17 cellular contexts compared by ENCODE assay signal in genomic region chr2:69034845-69035244, GRCh38. TPM values are rescaled to one million over a fixed set of nuclear protein-coding genes. Genes with fewer than 3 reads are reported as not detected.
"Had no signal": no experiment of that assay in that cellular context is flagged by ENCODE, and none has a peak within 500 bp of the region (broad histone marks: within the 10 kb centered on the region; RNA-seq: fewer than 3 reads in every experiment).

No MANE protein-coding gene starts in this region.

- H3K36me3 Mint-ChIP-seq: immature natural killer cell; naive thymus-derived CD4-positive, alpha-beta T cell had no signal

- H3K4me1 Mint-ChIP-seq: immature natural killer cell; naive thymus-derived CD4-positive, alpha-beta T cell had no signal

- H3K4me3 Mint-ChIP-seq: immature natural killer cell; naive thymus-derived CD4-positive, alpha-beta T cell; nephron progenitor cell had no signal

- H3K4me3 ChIP-seq: dorsolateral prefrontal cortex, esophagus squamous epithelium, lung, stomach, thoracic aorta had no signal

- H3K27ac Mint-ChIP-seq: immature natural killer cell; naive thymus-derived CD4-positive, alpha-beta T cell; nephron progenitor cell had no signal

- ATAC-seq: naive thymus-derived CD4-positive, alpha-beta T cell had no signal

- H3K9me3 Mint-ChIP-seq: immature natural killer cell; naive thymus-derived CD4-positive, alpha-beta T cell; nephron progenitor cell had no signal

- DNase-seq: cortex of kidney; dorsolateral prefrontal cortex; effector CD8-positive, alpha-beta T cell; esophagus squamous epithelium; foreskin fibroblast; immature natural killer cell; left ventricle myocardium superior; naive thymus-derived CD4-positive, alpha-beta T cell; nephron progenitor cell; stimulated activated CD4-positive, alpha-beta T cell treated with anti-CD3 and anti-CD28 coated beads, Interleukin-2, amount 100 ng/mL, for 24 hours; stimulated activated CD4-positive, alpha-beta T cell treated with anti-CD3 and anti-CD28 coated beads, Interleukin-4, amount 100 ng/mL, for 4 hours; stimulated activated naive CD4-positive, alpha-beta T cell; stomach; substantia nigra; trophoblast cell had no signal

RNA-seq across cellular contexts. Expression of gene ANTXR1, which starts 21.9 kb away (rescaled TPM):
- total RNA-seq: naive thymus-derived CD4-positive, alpha-beta T cell had no signal
